ENCODE assay signal across 8 cellular contexts in genomic region chr20:25622450-25623224, GRCh38. TPM values are rescaled to one million over a fixed set of nuclear protein-coding genes. Genes with fewer than 3 reads are reported as not detected.
DNase-seq lines count a peak whose midpoint lies in the region; ATAC-seq and TF ChIP-seq lines count a peak whose summit lies in the region.

No MANE protein-coding gene starts in this region.

- no peak for TF ChIP-seq POLR2A in spleen (IDR thresholded peaks at IDR 0.05)

- H3K4me2 ChIP-seq in hepatocyte: peak overlapping the region; percentile 86

- DNase-seq in NCI-H2171 treated with DMSO at 0.1 percent for 48 hours (lab: John Stamatoyannopoulos, UW): peak; percentile 39
- DNase-seq in NCI-H2171 (lab: John Stamatoyannopoulos, UW): no peak
- DNase-seq in WERI-Rb-1: no peak
- no peak for DNase-seq in hepatocyte (ENCODE audit: low spot score)
- DNase-seq in spleen: no peak
- no peak for DNase-seq in NCI-H1930 (lab: John Stamatoyannopoulos, UW)

- no peaks in the 10 kb centered on the region for H3K9me3 ChIP-seq in WERI-Rb-1 (ENCODE audit: severe bottlenecking)
- no peaks in the 10 kb centered on the region for H3K9me3 ChIP-seq in hepatocyte (ENCODE audit: low read depth)
- H3K9me3 ChIP-seq in spleen: peaks cover 0 to 5% (median 0%) of the 10 kb centered on the region in 8 donors

- H2AFZ ChIP-seq in hepatocyte: peak overlapping the region; percentile 88

- 37% methylated on average over 17 of the region's 17 CpGs for WGBS in hepatocyte (ENCODE audit: low lambda C conversion rate, missing lambda C conversion rate)
- 43 to 50% (median 45%) methylated on average over 17 of the region's 17 CpGs for WGBS in spleen, 5 donors

- no peak for TF ChIP-seq CTCF in WERI-Rb-1 (IDR thresholded peaks at IDR 0.05; ENCODE audit: low read depth, low read length)
- TF ChIP-seq CTCF in hepatocyte (IDR thresholded peaks at IDR 0.05; ENCODE audit: poor library complexity): no peak
- no peak for TF ChIP-seq CTCF in spleen (IDR thresholded peaks at IDR 0.05 in 8 of 11, conservative IDR thresholded peaks at IDR 0.05 in 3 of 11)

- peaks cover 62% of the 10 kb centered on the region for H3K79me2 ChIP-seq in hepatocyte

- peak overlapping the region; percentile 99 for H3K27ac ChIP-seq in WERI-Rb-1
- peak overlapping the region; percentile 99 for H3K27ac ChIP-seq in hepatocyte
- H3K27ac ChIP-seq in spleen: peak overlapping the region in 7 of 8 donors; percentile 78 to 93 (median 90)

- H3K27me3 ChIP-seq in WERI-Rb-1 (ENCODE audit: insufficient read depth, low read depth, severe bottlenecking): no peaks in the 10 kb centered on the region
- no peaks in the 10 kb centered on the region for H3K27me3 ChIP-seq in hepatocyte
- H3K27me3 ChIP-seq in spleen (replicated peaks in 1 of 7): no peaks in the 10 kb centered on the region

- no peaks in the 10 kb centered on the region for H3K9me2 ChIP-seq in hepatocyte (replicated peaks; ENCODE audit: insufficient read depth)

- H3K4me1 ChIP-seq in hepatocyte (ENCODE audit: insufficient read depth): peaks cover 19% of the 10 kb centered on the region
- peaks cover 9 to 38% (median 21%) of the 10 kb centered on the region in 6 donors for H3K4me1 ChIP-seq in spleen

- H4K20me1 ChIP-seq in hepatocyte (ENCODE audit: insufficient read depth, poor library complexity, severe bottlenecking): no peaks in the 10 kb centered on the region

- intact Hi-C loops in spleen (cut with DNase I; ENCODE audit: low total_unique reads): loop anchor here (5.0 kb wide), 1 partner anchor 75 kb away; the partner anchor contains the start of gene ZNF337

- H3K36me3 ChIP-seq in WERI-Rb-1 (peaks cover 3% of the 10 kb centered on the region), hepatocyte (replicated peaks; ENCODE audit: insufficient read depth, low read depth) (no peaks in the 10 kb centered on the region), spleen (no peaks in the 10 kb centered on the region)

- ATAC-seq in HG02623 (IDR thresholded peaks at IDR 0.05; ENCODE audit: unreplicated experiment) (no peak), HG02884 (IDR thresholded peaks at IDR 0.05; ENCODE audit: unreplicated experiment) (no peak)

- peak overlapping the region; percentile 85 for H3K4me3 ChIP-seq in WERI-Rb-1 (ENCODE audit: low read depth, low read length)
- H3K4me3 ChIP-seq in hepatocyte: peak overlapping the region; percentile 65
- H3K4me3 ChIP-seq in spleen: peak overlapping the region; percentile 83 to 99 (median 93)

RNA-seq across cellular contexts. Expression of gene NANP, which starts 1.2 kb away (rescaled TPM):
- total RNA-seq in hepatocyte (7.1 and 8.5 TPM in 2 replicates), spleen (1 to 10 TPM; 2.9 to 6.1 (median 3.4) TPM)
- polyA plus RNA-seq in hepatocyte (3.7 and 5.4 TPM in 2 replicates), spleen (1 to 10 TPM; 1.2 to 2.1 (median 1.6) TPM)

RNA-seq across cellular contexts. Expression of gene NINL, which starts 37.3 kb away (rescaled TPM):
- total RNA-seq in hepatocyte: 23.2 and 27.1 TPM in 2 replicates
- 24.5 and 31.7 TPM in 2 replicates for polyA plus RNA-seq in hepatocyte
- 10 to 100 TPM in 3 of 7 donors, 1 to 10 TPM in 4; 6.7 to 16.1 (median 9.4) TPM for total RNA-seq in spleen
- 1 to 10 TPM; 3.1 to 7.1 (median 3.2) TPM for polyA plus RNA-seq in spleen
